Comparison of ENCODE assay signal across 23 cellular contexts in the genomic region with DNA sequence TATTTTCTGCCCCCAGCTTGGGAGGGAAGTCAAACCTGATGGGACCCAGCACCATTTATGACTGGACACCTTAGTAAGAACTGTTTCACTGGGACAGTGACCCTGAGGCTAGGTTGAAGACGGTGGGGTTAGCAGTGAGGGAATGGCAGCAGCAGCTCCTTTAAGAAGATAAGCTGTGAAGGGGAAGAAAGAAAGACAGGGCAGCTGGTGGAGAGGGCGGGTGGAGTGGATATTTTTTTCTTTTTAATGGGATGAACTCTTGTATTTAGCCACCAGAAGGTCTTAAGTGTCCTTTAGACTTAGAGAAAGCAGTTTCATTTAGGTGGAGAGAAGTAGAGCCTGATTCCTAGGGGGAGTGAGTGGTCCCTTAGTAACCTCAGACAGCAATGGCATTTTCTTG.
"Had no signal": no experiment of that assay in that cellular context is flagged by ENCODE, and none has a peak within 500 bp of the region (broad histone marks: within the 10 kb centered on the region; RNA-seq: fewer than 3 reads in every experiment).

No MANE protein-coding gene starts in this region.

- H3K27me3 ChIP-seq: adrenal gland, cardiac muscle cell, dorsolateral prefrontal cortex, gastroesophageal sphincter, hepatocyte, spleen, testis, uterus had no signal

- H3K4me2 ChIP-seq: hepatocyte had no signal

- H2AFZ ChIP-seq: hepatocyte had no signal

- H3K27ac ChIP-seq: adrenal gland, cardiac muscle cell, coronary artery, dorsolateral prefrontal cortex, gastroesophageal sphincter, hepatocyte, testis, uterus had no signal

- H3K79me2 ChIP-seq: hepatocyte had no signal

- H3K4me3 ChIP-seq: adrenal gland, cardiac muscle cell, coronary artery, dorsolateral prefrontal cortex, gastroesophageal sphincter, hepatocyte, spleen, testis, uterus had no signal

- H3K36me3 ChIP-seq: adrenal gland, cardiac muscle cell, gastroesophageal sphincter, spleen, uterus had no signal

- H3K4me1 ChIP-seq: adrenal gland, gastroesophageal sphincter, spleen, testis, uterus had no signal

- H3K9me3 ChIP-seq: adrenal gland, gastroesophageal sphincter, testis, uterus had no signal

- DNase-seq: activated CD8-positive, alpha-beta memory T cell treated with anti-CD3 and anti-CD28 coated beads, Interleukin-2, amount 10 ng/mL, durations not matched to agents 7 days and 5 days; activated CD8-positive, alpha-beta T cell treated with anti-CD3 and anti-CD28 coated beads, Interleukin-2, amount 10 ng/mL, durations not matched to agents 7 days and 5 days; activated naive CD4-positive, alpha-beta T cell; activated naive CD8-positive, alpha-beta T cell treated with anti-CD3 and anti-CD28 coated beads for 36 hours; activated T-cell treated with anti-CD3 and anti-CD28 coated beads, Interleukin-2, amount 50 U/mL, for 48 hours; aorta; cerebellar nuclear complex; dorsolateral prefrontal cortex; effector memory CD4-positive, alpha-beta T cell; left cardiac atrium; left ventricle myocardium superior; naive B cell; right cardiac atrium; spleen; stimulated activated naive CD8-positive, alpha-beta T cell treated with anti-CD3 and anti-CD28 coated beads, Interleukin-15, Interleukin-2, amounts not matched to agents 100 U/mL and 50 U/mL, for 24 hours; T-helper 2 cell; testis; uterus had no signal
